8 cellular contexts compared by ENCODE assay signal in genomic region chr5:138033275-138033808, GRCh38. TPM values are rescaled to one million over a fixed set of nuclear protein-coding genes. Genes with fewer than 3 reads are reported as not detected.
DNase-seq lines count a peak whose midpoint lies in the region; ATAC-seq and TF ChIP-seq lines count a peak whose summit lies in the region.

No MANE protein-coding gene starts in this region.

- peaks cover 8% of the 10 kb centered on the region; the same call in 2 of the 3 replicates for H3K36me3 Mint-ChIP-seq in GM23338 (ENCODE audit: low read depth)

- DNase-seq in NCI-H1436 (lab: John Stamatoyannopoulos, UW) (peak; percentile 43), NCI-H1436 treated with DMSO at 0.1 percent for 48 hours (lab: John Stamatoyannopoulos, UW) (no peak), GM23338 (ENCODE audit: low spot score) (peak; percentile 87), MG63 (no peak), adipocyte (ENCODE audit: low read depth) (peak; percentile 42), spleen (no peak)
- no peak for DNase-seq in effector CD8-positive, alpha-beta T cell (lab: John Stamatoyannopoulos, UW)

- H3K79me2 ChIP-seq in GM23338 (replicated peaks; ENCODE audit: insufficient read depth): peaks cover 40% of the 10 kb centered on the region

- H3K36me3 ChIP-seq in GM23338 (ENCODE audit: insufficient read depth) (peaks cover 3% of the 10 kb centered on the region; the same call in 1 of the 2 replicates), MG63 (peaks cover 12% of the 10 kb centered on the region), adipocyte (ENCODE audit: control insufficient read depth, insufficient read depth, low read length, severe bottlenecking) (no peaks in the 10 kb centered on the region), spleen (no peaks in the 10 kb centered on the region)

- no peaks in the 10 kb centered on the region; the same call in 2 of the 3 replicates for H3K9me3 Mint-ChIP-seq in GM23338

- intact Hi-C loops in spleen (cut with DNase I; ENCODE audit: low total_unique reads): no loop called here

- peaks cover 39% of the 10 kb centered on the region for H3K4me1 Mint-ChIP-seq in GM23338

- H3K4me1 ChIP-seq in GM23338 (ENCODE audit: insufficient read depth): peaks cover 23% of the 10 kb centered on the region
- H3K4me1 ChIP-seq in adipocyte (ENCODE audit: control insufficient read depth, insufficient read depth, low read length): peaks cover 39% of the 10 kb centered on the region
- peaks cover 33 to 64% (median 54%) of the 10 kb centered on the region in 6 donors for H3K4me1 ChIP-seq in spleen

- H3K4me3 Mint-ChIP-seq in GM23338: peak overlapping the region; percentile 95

- H3K4me3 ChIP-seq in GM23338 (peak overlapping the region; percentile 77), MG63 (peak overlapping the region; percentile 100), adipocyte (ENCODE audit: low read length) (peak overlapping the region; percentile 92), iPS-18c (ENCODE audit: insufficient read depth, low read depth, low read length) (peak overlapping the region; percentile 97), spleen (peak overlapping the region; percentile 79 to 99 (median 90))

- H3K27me3 ChIP-seq in GM23338 (ENCODE audit: insufficient read depth) (no peaks in the 10 kb centered on the region), MG63 (no peaks in the 10 kb centered on the region), adipocyte (replicated peaks; ENCODE audit: control insufficient read depth, insufficient read depth, low read length) (no peaks in the 10 kb centered on the region), spleen (replicated peaks in 1 of 7) (no peaks in the 10 kb centered on the region)

- 2 to 3% (median 2%) methylated on average over 18 to 20 of the region's 20 CpGs for WGBS in spleen, 5 donors

- ATAC-seq in GM23338: peak; percentile 58

- H3K27ac ChIP-seq in GM23338 (ENCODE audit: low read depth) (peak overlapping the region; percentile 97), spleen (peak overlapping the region; percentile 94 to 100 (median 100))

- peak overlapping the region; percentile 94 for H2AFZ ChIP-seq in GM23338

- no peak for TF ChIP-seq CTCF in GM23338 (conservative IDR thresholded peaks at IDR 0.05; ENCODE audit: low read depth in 2 of 2)
- TF ChIP-seq CTCF in spleen (IDR thresholded peaks at IDR 0.05 in 8 of 11, conservative IDR thresholded peaks at IDR 0.05 in 3 of 11): peak in 1 of 11 experiments; percentile 25

- peak overlapping the region; percentile 87 for H3K4me2 ChIP-seq in GM23338

- H3K27me3 Mint-ChIP-seq in GM23338 (ENCODE audit: insufficient read depth, low read depth, poor library complexity): peaks cover 15% of the 10 kb centered on the region

- H3K9me2 ChIP-seq in GM23338 (ENCODE audit: insufficient read depth): no peaks in the 10 kb centered on the region

- H3K9me3 ChIP-seq in MG63 (no peaks in the 10 kb centered on the region), adipocyte (ENCODE audit: control insufficient read depth, low read length) (no peaks in the 10 kb centered on the region), iPS-18c (ENCODE audit: control insufficient read depth, insufficient read depth, low read length) (no peaks in the 10 kb centered on the region), spleen (no peaks in the 10 kb centered on the region)

- peak overlapping the region; percentile 99 for H3K27ac Mint-ChIP-seq in GM23338

- H3F3A ChIP-seq in GM23338 (replicated peaks; ENCODE audit: low read depth): no peaks in the 10 kb centered on the region; the same call in none of the 2 replicates

- no peak for TF ChIP-seq POLR2A in spleen (IDR thresholded peaks at IDR 0.05)

- peak overlapping the region; percentile 97 for H3K9ac ChIP-seq in adipocyte (ENCODE audit: low read length)

- H4K20me1 ChIP-seq in GM23338 (replicated peaks; ENCODE audit: insufficient read depth): peaks cover 35% of the 10 kb centered on the region

TF ChIP-seq in GM23338, 12 proteins besides CTCF, POLR2A, EP300 and RAD21:
- TF ChIP-seq POLR2AphosphoS5 (IDR thresholded peaks at IDR 0.05; ENCODE audit: low read depth) (no peak), EZH2 (IDR thresholded peaks at IDR 0.05; ENCODE audit: low read depth, unreplicated experiment) (no peak), CREB1 (CRISPR knock-in tag; IDR thresholded peaks at IDR 0.05; ENCODE audit: low read depth) (no peak), JUNB (IDR thresholded peaks at IDR 0.05; ENCODE audit: unreplicated experiment) (no peak), ZNF331 (CRISPR knock-in tag; IDR thresholded peaks at IDR 0.05; ENCODE audit: low read depth) (no peak), STAT1 (IDR thresholded peaks at IDR 0.05; ENCODE audit: unreplicated experiment) (no peak), NANOG (IDR thresholded peaks at IDR 0.05; ENCODE audit: borderline replicate concordance) (no peak), ZNF114 (CRISPR knock-in tag; IDR thresholded peaks at IDR 0.05) (no peak)
- TF ChIP-seq, protein P1, sequence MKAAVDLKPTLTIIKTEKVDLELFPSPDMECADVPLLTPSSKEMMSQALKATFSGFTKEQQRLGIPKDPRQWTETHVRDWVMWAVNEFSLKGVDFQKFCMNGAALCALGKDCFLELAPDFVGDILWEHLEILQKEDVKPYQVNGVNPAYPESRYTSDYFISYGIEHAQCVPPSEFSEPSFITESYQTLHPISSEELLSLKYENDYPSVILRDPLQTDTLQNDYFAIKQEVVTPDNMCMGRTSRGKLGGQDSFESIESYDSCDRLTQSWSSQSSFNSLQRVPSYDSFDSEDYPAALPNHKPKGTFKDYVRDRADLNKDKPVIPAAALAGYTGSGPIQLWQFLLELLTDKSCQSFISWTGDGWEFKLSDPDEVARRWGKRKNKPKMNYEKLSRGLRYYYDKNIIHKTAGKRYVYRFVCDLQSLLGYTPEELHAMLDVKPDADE (IDR thresholded peaks at IDR 0.05): no peak

RNA-seq across cellular contexts. Expression of gene FAM13B, which starts 0.5 kb away (rescaled TPM):
- total RNA-seq in GM23338 (2014; rRNA removed; shearing (Covaris generic)): 24.6 and 30.2 TPM in 2 replicates
- 9.6 and 12.9 TPM in 2 replicates for polyA plus RNA-seq in GM23338 (2016; fragmentation: Nextera tagmentation; extraction: Ambion mirVana)
- 15.0 and 31.7 TPM in 2 replicates for total RNA-seq in MG63 (2014; rRNA removed; shearing (Covaris generic); ENCODE audit: low replicate concordance)
- 10 to 100 TPM; 57.6 to 91.9 (median 67.6) TPM for total RNA-seq in spleen
- 10 to 100 TPM; 11.3 to 14.5 (median 11.5) TPM for polyA plus RNA-seq in spleen

RNA-seq across cellular contexts. Expression of gene WNT8A, which starts 50.5 kb away (rescaled TPM):
- total RNA-seq in GM23338 (2014; rRNA removed; shearing (Covaris generic)): not detected in 2 replicates
- polyA plus RNA-seq in GM23338 (2016; fragmentation: Nextera tagmentation; extraction: Ambion mirVana) (not detected in 2 replicates), spleen (under 1 TPM in 1 of 3 donors, not detected in 2; 0.05 TPM)
- not detected in 2 replicates for total RNA-seq in MG63 (2014; rRNA removed; shearing (Covaris generic); ENCODE audit: low replicate concordance)
- total RNA-seq in spleen: under 1 TPM in 1 of 7 donors, not detected in 6; 0.60 TPM

Comparison
In these comparisons a context has a peak if more than half of its experiments do, and no peak if none do; other contexts are left out.
1. DNase-seq: peak in NCI-H1436 (single experiment), GM23338 (single experiment) and adipocyte (single experiment); none in NCI-H1436 treated with DMSO at 0.1 percent for 48 hours (single experiment), MG63 (single experiment), spleen (single experiment) and effector CD8-positive, alpha-beta T cell (single experiment).
2. Peak in every context shown above with its lines, with median percentiles within 50 percentile points of each other: H3K4me3 ChIP-seq.